ENCODE assay signal across 21 cellular contexts in the genomic region with DNA sequence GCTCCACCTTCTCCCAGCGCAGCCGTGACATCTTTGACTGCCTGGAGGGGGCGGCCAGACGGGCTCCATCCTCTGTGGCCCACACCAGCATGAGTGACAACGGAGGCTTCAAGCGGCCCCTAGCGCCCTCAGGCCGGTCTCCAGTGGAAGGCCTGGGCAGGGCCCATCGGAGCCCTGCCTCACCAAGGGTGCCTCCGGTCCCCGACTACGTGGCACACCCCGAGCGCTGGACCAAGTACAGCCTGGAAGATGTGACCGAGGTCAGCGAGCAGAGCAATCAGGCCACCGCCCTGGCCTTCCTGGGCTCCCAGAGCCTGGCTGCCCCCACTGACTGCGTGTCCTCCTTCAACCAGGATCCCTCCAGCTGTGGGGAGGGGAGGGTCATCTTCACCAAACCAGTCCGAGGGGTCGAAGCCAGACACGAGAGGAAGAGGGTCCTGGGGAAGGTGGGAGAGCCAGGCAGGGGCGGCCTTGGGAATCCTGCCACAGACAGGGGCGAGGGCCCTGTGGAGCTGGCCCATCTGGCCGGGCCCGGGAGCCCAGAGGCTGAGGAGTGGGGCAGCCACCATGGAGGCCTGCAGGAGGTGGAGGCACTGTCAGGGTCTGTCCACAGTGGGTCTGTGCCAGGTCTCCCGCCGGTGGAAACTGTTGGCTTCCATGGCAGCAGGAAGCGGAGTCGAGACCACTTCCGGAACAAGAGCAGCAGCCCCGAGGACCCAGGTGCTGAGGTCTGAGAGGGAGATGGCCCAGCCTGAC. TPM values are rescaled to one million over a fixed set of nuclear protein-coding genes. Genes with fewer than 3 reads are reported as not detected.
A peak's percentile ranks its signal among the peaks of the same experiment; 100 is the strongest.
DNase-seq lines count a peak whose midpoint lies in the region; ATAC-seq, FAIRE-seq and TF ChIP-seq lines count a peak whose summit lies in the region.
"Had no signal": no experiment of that assay in that cellular context is flagged by ENCODE, and none has a peak within 500 bp of the region (broad histone marks: within the 10 kb centered on the region; RNA-seq: fewer than 3 reads in every experiment).

No MANE protein-coding gene starts in this region.

- no peak overlapping the region for H4K5ac ChIP-seq in mesendoderm (ENCODE audit: low read length)

- peaks cover 11% of the 10 kb centered on the region for H3K79me1 ChIP-seq in mesendoderm (ENCODE audit: low read length)

- CTCF ChIA-PET in HepG2 (lab: Yijun Ruan, JAX; ENCODE audit: low intra/inter-chr PET ratio, low total read pairs): no interaction called here
- CTCF ChIA-PET in activated CD4-positive, alpha-beta memory T cell treated with anti-CD3 and anti-CD28 coated beads for 36 hours (lab: Charles Lee): interaction anchor here (1.8 kb wide), 1 partner anchor 98 kb away, joined by 6 read pairs; no protein-coding TSS in a partner anchor

- H2BK120ac ChIP-seq in mesendoderm (ENCODE audit: low read depth, low read length): no peak overlapping the region

- H2BK5ac ChIP-seq in mesendoderm (ENCODE audit: low read length): no peak overlapping the region

- TF ChIP-seq CTCF in HepG2 (CRISPR knock-in tag; IDR thresholded peaks at IDR 0.05) (no peak), right lobe of liver (IDR thresholded peaks at IDR 0.05) (no peak), endothelial cell (IDR thresholded peaks at IDR 0.05; ENCODE audit: unreplicated experiment) (no peak), osteocyte (IDR thresholded peaks at IDR 0.05) (no peak)

- H3K4me2 ChIP-seq in HepG2 (ENCODE audit: low read depth, low read length) (no peak overlapping the region), mesendoderm (ENCODE audit: low read length) (no peak overlapping the region)

- intact Hi-C loops in HepG2 (cut with micrococcal nuclease; ENCODE audit: unreplicated experiment) (loop anchor here (5.0 kb wide), 1 partner anchor 191 kb away; no protein-coding TSS in a partner anchor), right lobe of liver (cut with DNase I) (no loop called here), sciatic nerve (cut with DNase I) (no loop called here)
- intact Hi-C loops in activated CD4-positive, alpha-beta memory T cell treated with anti-CD3 and anti-CD28 coated beads for 36 hours (cut with micrococcal nuclease): no loop called here

- H4K8ac ChIP-seq in mesendoderm (ENCODE audit: low read depth, low read length): no peak overlapping the region

- no TSS peak for BruUV-seq in HepG2 (replicated peaks; lab: Mats Ljungman, UMichigan)

- POLR2A ChIA-PET in HepG2 (lab: Yijun Ruan, JAX): no interaction called here
- POLR2A ChIA-PET in activated CD4-positive, alpha-beta memory T cell treated with anti-CD3 and anti-CD28 coated beads for 36 hours (lab: Charles Lee): no interaction called here

- H3K36me3 ChIP-seq in HepG2 (replicated peaks in 1 of 2; ENCODE audit: control insufficient read depth in 1 of 2, insufficient read depth in 2 of 2, low read length in 2 of 2) (peaks cover 6 to 7% of the 10 kb centered on the region in 2 experiments; a peak in 2 of 5 replicates), right lobe of liver (peaks cover 0 to 14% (median 0%) of the 10 kb centered on the region in 4 donors), mesendoderm (ENCODE audit: control insufficient read depth, insufficient read depth, low read length) (no peaks in the 10 kb centered on the region)
- H3K36me3 ChIP-seq: uterus had no signal

- ATAC-seq in HepG2 (no peak), right lobe of liver (no peak), GM21717 (IDR thresholded peaks at IDR 0.05; ENCODE audit: unreplicated experiment) (no peak), sciatic nerve (no peak)
- ATAC-seq: gastrocnemius medialis, left colon had no signal

- H3K27ac ChIP-seq in HepG2 (ENCODE audit: extremely low read length, insufficient read depth, low read length) (no peak overlapping the region), right lobe of liver (no peak overlapping the region), mesendoderm (ENCODE audit: low read depth, low read length) (no peak overlapping the region)
- H3K27ac ChIP-seq: breast epithelium, gastrocnemius medialis, HL-60, parathyroid adenoma, uterus had no signal

- TF ChIP-seq POLR2A in HepG2 (IDR thresholded peaks at IDR 0.05; ENCODE audit: insufficient read depth in 1 of 2, low read depth in 2 of 2, low read length in 2 of 2) (no peak), right lobe of liver (IDR thresholded peaks at IDR 0.05) (no peak)

- no peak overlapping the region for H3K9ac ChIP-seq in HepG2 (ENCODE audit: insufficient read depth, low read depth, low read length)
- no peak overlapping the region for H3K9ac ChIP-seq in mesendoderm (ENCODE audit: low read length)
- H3K9ac ChIP-seq: parathyroid adenoma had no signal

- FAIRE-seq in HepG2 (lab: Jason Lieb, UNC): no peak

- H3K4me3 ChIP-seq in HepG2 (replicated peaks in 1 of 3; ENCODE audit: insufficient read depth in 1 of 3, low read depth in 2 of 3, low read length in 3 of 3) (no peak overlapping the region), right lobe of liver (no peak overlapping the region), mesendoderm (ENCODE audit: low read length) (no peak overlapping the region)
- H3K4me3 ChIP-seq: breast epithelium, uterus had no signal

- peaks cover 31% of the 10 kb centered on the region for H3K4me1 ChIP-seq in HepG2 (ENCODE audit: insufficient read depth, low read length)
- H3K4me1 ChIP-seq in right lobe of liver: peaks cover 0 to 21% (median 7%) of the 10 kb centered on the region in 4 donors
- H3K4me1 ChIP-seq in mesendoderm (ENCODE audit: control insufficient read depth, low read depth, low read length): peaks cover 5% of the 10 kb centered on the region

- no peak overlapping the region for H2BK15ac ChIP-seq in mesendoderm (replicated peaks; ENCODE audit: low read depth)

- 97% methylated on average over 9 of the region's 31 CpGs for WGBS in HepG2 (ENCODE audit: low lambda C conversion rate)
- 80% methylated on average over 2 of the region's 31 CpGs for WGBS in right lobe of liver (ENCODE audit: insufficient coverage, low coverage, low lambda C conversion rate, missing lambda C conversion rate)
- no CpG with 5 or more reads among the region's 31 CpGs for WGBS in mesendoderm (ENCODE audit: extremely low coverage, insufficient coverage, low lambda C conversion rate)

- H3K9me3 ChIP-seq in HepG2 (ENCODE audit: low read length): no peaks in the 10 kb centered on the region
- H3K9me3 ChIP-seq in right lobe of liver: no peaks in the 10 kb centered on the region
- H3K9me3 ChIP-seq: breast epithelium, gastrocnemius medialis, uterus had no signal

- H3K4ac ChIP-seq in mesendoderm (ENCODE audit: low read depth, low read length): no peak overlapping the region

- no peak overlapping the region for H2AK5ac ChIP-seq in mesendoderm (ENCODE audit: low read length)

- peak overlapping the region; percentile 84 for H3K4me3 Mint-ChIP-seq in activated CD4-positive, alpha-beta memory T cell treated with anti-CD3 and anti-CD28 coated beads for 36 hours
- peak overlapping the region; percentile 73 for H3K4me3 Mint-ChIP-seq in endothelial cell (ENCODE audit: unreplicated experiment)
- no peak overlapping the region for H3K4me3 Mint-ChIP-seq in osteocyte (ENCODE audit: unreplicated experiment)
- H3K4me3 Mint-ChIP-seq: dendritic cell treated with granulocyte-macrophage colony-stimulating factor and Interleukin-4, amounts not matched to agents 40 ng/mL and 50 ng/mL, for 4 days had no signal

- no peak overlapping the region for H3K18ac ChIP-seq in mesendoderm (ENCODE audit: low read length)

- H3K9me3 Mint-ChIP-seq in activated CD4-positive, alpha-beta memory T cell treated with anti-CD3 and anti-CD28 coated beads for 36 hours: no peaks in the 10 kb centered on the region
- no peaks in the 10 kb centered on the region for H3K9me3 Mint-ChIP-seq in endothelial cell (ENCODE audit: unreplicated experiment)
- no peaks in the 10 kb centered on the region for H3K9me3 Mint-ChIP-seq in osteocyte (ENCODE audit: unreplicated experiment)
- H3K9me3 Mint-ChIP-seq: activated naive CD8-positive, alpha-beta T cell treated with anti-CD3 and anti-CD28 coated beads, Interleukin-2, amount 10 ng/mL, durations not matched to agents 7 days and 5 days; dendritic cell treated with granulocyte-macrophage colony-stimulating factor and Interleukin-4, amounts not matched to agents 40 ng/mL and 50 ng/mL, for 4 days had no signal

- H3K27me3 Mint-ChIP-seq in activated CD4-positive, alpha-beta memory T cell treated with anti-CD3 and anti-CD28 coated beads for 36 hours: no peaks in the 10 kb centered on the region
- H3K27me3 Mint-ChIP-seq in endothelial cell (ENCODE audit: unreplicated experiment): peaks cover 4% of the 10 kb centered on the region
- H3K27me3 Mint-ChIP-seq in osteocyte (ENCODE audit: unreplicated experiment): no peaks in the 10 kb centered on the region
- H3K27me3 Mint-ChIP-seq: activated naive CD8-positive, alpha-beta T cell treated with anti-CD3 and anti-CD28 coated beads, Interleukin-2, amount 10 ng/mL, durations not matched to agents 7 days and 5 days had no signal

- no peak overlapping the region for H3K56ac ChIP-seq in mesendoderm (ENCODE audit: low read length)

- no peaks in the 10 kb centered on the region for H3K36me3 Mint-ChIP-seq in activated CD4-positive, alpha-beta memory T cell treated with anti-CD3 and anti-CD28 coated beads for 36 hours
- no peaks in the 10 kb centered on the region for H3K36me3 Mint-ChIP-seq in endothelial cell (ENCODE audit: low read depth, unreplicated experiment)
- no peaks in the 10 kb centered on the region for H3K36me3 Mint-ChIP-seq in osteocyte (ENCODE audit: unreplicated experiment)

- H3K27me3 ChIP-seq in HepG2 (ENCODE audit: control insufficient read depth in 1 of 2, insufficient read depth in 2 of 2, low read length in 2 of 2): no peaks in the 10 kb centered on the region; a peak in 1 of 5 replicates
- H3K27me3 ChIP-seq in right lobe of liver: no peaks in the 10 kb centered on the region
- no peaks in the 10 kb centered on the region for H3K27me3 ChIP-seq in mesendoderm (ENCODE audit: insufficient read depth, low read length, poor library complexity)
- H3K27me3 ChIP-seq: breast epithelium, gastrocnemius medialis, uterus had no signal

- no peak overlapping the region for H3K23ac ChIP-seq in mesendoderm (ENCODE audit: low read length)

- in situ Hi-C loops in HepG2 (cut with HindIII; ENCODE audit: extremely low pct_ligation_motif_present, low pct_unique_long_range_greater_than_20kb): no loop called here

- H4K20me1 ChIP-seq in HepG2 (ENCODE audit: insufficient read depth, low read length): no peaks in the 10 kb centered on the region

- no peak for TF ChIP-seq EP300 in HepG2 (IDR thresholded peaks at IDR 0.05; ENCODE audit: low read depth in 2 of 2, low read length in 2 of 2)
- TF ChIP-seq EP300 in HepG2 (CRISPR knock-in tag; IDR thresholded peaks at IDR 0.05; ENCODE audit: borderline replicate concordance): no peak

- peaks cover 15% of the 10 kb centered on the region for H3K4me1 Mint-ChIP-seq in activated CD4-positive, alpha-beta memory T cell treated with anti-CD3 and anti-CD28 coated beads for 36 hours (ENCODE audit: low read depth)
- peaks cover 4% of the 10 kb centered on the region for H3K4me1 Mint-ChIP-seq in endothelial cell (ENCODE audit: unreplicated experiment)
- H3K4me1 Mint-ChIP-seq in osteocyte (ENCODE audit: unreplicated experiment): peaks cover 21% of the 10 kb centered on the region

- TF ChIP-seq RAD21 in HepG2 (CRISPR knock-in tag; IDR thresholded peaks at IDR 0.05): no peak

- H2AFZ ChIP-seq in HepG2 (ENCODE audit: low read length): no peak overlapping the region
- H2AFZ ChIP-seq: parathyroid adenoma had no signal

- no peak overlapping the region for H3K27ac Mint-ChIP-seq in activated CD4-positive, alpha-beta memory T cell treated with anti-CD3 and anti-CD28 coated beads for 36 hours
- no peak overlapping the region for H3K27ac Mint-ChIP-seq in endothelial cell (ENCODE audit: unreplicated experiment)
- H3K27ac Mint-ChIP-seq in osteocyte (ENCODE audit: unreplicated experiment): no peak overlapping the region
- H3K27ac Mint-ChIP-seq: activated naive CD8-positive, alpha-beta T cell treated with anti-CD3 and anti-CD28 coated beads, Interleukin-2, amount 10 ng/mL, durations not matched to agents 7 days and 5 days; dendritic cell treated with granulocyte-macrophage colony-stimulating factor and Interleukin-4, amounts not matched to agents 40 ng/mL and 50 ng/mL, for 4 days had no signal

- H3K79me2 ChIP-seq in HepG2 (ENCODE audit: insufficient read depth, low read length) (peaks cover 14% of the 10 kb centered on the region), mesendoderm (ENCODE audit: control insufficient read depth, insufficient read depth, low read length) (peaks cover 11% of the 10 kb centered on the region)

- DNase-seq in HepG2 (ENCODE audit: low spot score) (no peak), right lobe of liver (no peak), endothelial cell (ENCODE audit: low spot score) (no peak), osteocyte (ENCODE audit: extremely low spot score, unreplicated experiment) (no peak), sciatic nerve (ENCODE audit: low spot score) (no peak), mesendoderm (no peak)
- DNase-seq in activated CD4-positive, alpha-beta memory T cell treated with anti-CD3 and anti-CD28 coated beads for 36 hours: no peak
- DNase-seq: activated naive CD8-positive, alpha-beta T cell treated with anti-CD3 and anti-CD28 coated beads, Interleukin-2, amount 10 ng/mL, durations not matched to agents 7 days and 5 days; erythroblast; gastrocnemius medialis; H7; left colon; NCI-H2029; NCI-H510A treated with DMSO at 0.1 percent for 48 hours; stimulated activated CD4-positive, alpha-beta T cell treated with anti-CD3 and anti-CD28 coated beads, Interleukin-2, amount 100 ng/mL, for 48 hours; uterus had no signal

RNA-seq across cellular contexts. Expression of gene TSSC4, which starts 2.5 kb away (rescaled TPM):
- total RNA-seq in HepG2 (2016; rRNA removed; fragmentation: Illumina TruSeq; extraction: Trizol): 51.5 and 58.6 TPM in 2 replicates
- 48.9 and 55.7 TPM in 2 replicates for total RNA-seq in HepG2 (2016; cell fraction: cytosol; rRNA removed; fragmentation: Illumina TruSeq; extraction: Trizol; ENCODE audit: low read depth)
- 51.6 and 61.0 TPM in 2 replicates for total RNA-seq in HepG2 (2016; cell fraction: insoluble cytoplasmic fraction; rRNA removed; fragmentation: Illumina TruSeq; extraction: Trizol)
- total RNA-seq in HepG2 (2016; cell fraction: membrane; rRNA removed; fragmentation: Illumina TruSeq; extraction: Trizol): 52.4 and 71.0 TPM in 2 replicates
- total RNA-seq in HepG2 (2016; cell fraction: nucleus; rRNA removed; fragmentation: Illumina TruSeq; extraction: Trizol): 29.5 and 34.5 TPM in 2 replicates
- polyA plus RNA-seq in HepG2 (2011; rRNA removed): 16.2 and 20.5 TPM in 2 replicates
- 13.8 and 24.4 TPM in 2 replicates for polyA plus RNA-seq in HepG2 (2011; cell fraction: cytosol; rRNA removed)
- 33.5 and 35.1 TPM in 2 replicates for polyA plus RNA-seq in HepG2 (2011; cell fraction: nucleus; rRNA removed)
- polyA plus RNA-seq in HepG2 (2012): 17.3 and 21.8 TPM in 2 replicates
- polyA plus RNA-seq in HepG2 (2016; cell fraction: cytosol; fragmentation: Illumina TruSeq; extraction: Trizol; ENCODE audit: low read depth): 29.9 and 32.8 TPM in 2 replicates
- 34.6 and 35.0 TPM in 2 replicates for polyA plus RNA-seq in HepG2 (2016; cell fraction: insoluble cytoplasmic fraction; fragmentation: Illumina TruSeq; extraction: Trizol; ENCODE audit: low read depth)
- 34.0 and 36.0 TPM in 2 replicates for polyA plus RNA-seq in HepG2 (2016; cell fraction: membrane; fragmentation: Illumina TruSeq; extraction: Trizol; ENCODE audit: low read depth)
- 42.1 and 44.0 TPM in 2 replicates for polyA plus RNA-seq in HepG2 (2016; cell fraction: nucleus; fragmentation: Illumina TruSeq; extraction: Trizol; ENCODE audit: insufficient read depth, low read depth)
- polyA minus RNA-seq in HepG2 (2011; rRNA and poly(A)+ RNA removed; ENCODE audit: low replicate concordance): 19.1 and 32.1 TPM in 2 replicates
- 12.8 and 15.7 TPM in 2 replicates for polyA minus RNA-seq in HepG2 (2011; cell fraction: cytosol; rRNA and poly(A)+ RNA removed)
- 26.6 and 27.8 TPM in 2 replicates for polyA minus RNA-seq in HepG2 (2011; cell fraction: nucleus; rRNA and poly(A)+ RNA removed)
- total RNA-seq in right lobe of liver: 10 to 100 TPM; 17.6 to 27.0 (median 19.5) TPM
- total RNA-seq in activated CD4-positive, alpha-beta memory T cell treated with anti-CD3 and anti-CD28 coated beads for 36 hours: 10 to 100 TPM; 33.8 to 40.2 TPM
- 48.4 TPM for total RNA-seq in endothelial cell (ENCODE audit: unreplicated experiment)
- 50.6 and 54.5 TPM in 2 replicates for total RNA-seq in osteocyte
- total RNA-seq in sciatic nerve: 41.0 TPM
- 66.6 TPM for polyA plus RNA-seq in mesendoderm (2013, experiment 1 of 2)
- polyA plus RNA-seq in mesendoderm (2013, experiment 2 of 2): 66.0 TPM

RNA-seq across cellular contexts. Expression of gene CD81, which starts 26.0 kb away (rescaled TPM):
- not detected in 2 replicates for total RNA-seq in HepG2 (2016; rRNA removed; fragmentation: Illumina TruSeq; extraction: Trizol)
- total RNA-seq in HepG2 (2016; cell fraction: cytosol; rRNA removed; fragmentation: Illumina TruSeq; extraction: Trizol; ENCODE audit: low read depth): not detected in 2 replicates
- total RNA-seq in HepG2 (2016; cell fraction: insoluble cytoplasmic fraction; rRNA removed; fragmentation: Illumina TruSeq; extraction: Trizol): not detected in 2 replicates
- not detected in 2 replicates for total RNA-seq in HepG2 (2016; cell fraction: membrane; rRNA removed; fragmentation: Illumina TruSeq; extraction: Trizol)
- not detected in 2 replicates for total RNA-seq in HepG2 (2016; cell fraction: nucleus; rRNA removed; fragmentation: Illumina TruSeq; extraction: Trizol)
- polyA plus RNA-seq in HepG2 (2011; rRNA removed): not detected in 2 replicates
- 0.05 TPM in 2 replicates for polyA plus RNA-seq in HepG2 (2011; cell fraction: cytosol; rRNA removed)
- polyA plus RNA-seq in HepG2 (2011; cell fraction: nucleus; rRNA removed): 0.26 TPM in 1 of 2 replicates, not detected in the other
- not detected in 2 replicates for polyA plus RNA-seq in HepG2 (2012)
- polyA plus RNA-seq in HepG2 (2016; cell fraction: cytosol; fragmentation: Illumina TruSeq; extraction: Trizol; ENCODE audit: low read depth): not detected in 2 replicates
- polyA plus RNA-seq in HepG2 (2016; cell fraction: insoluble cytoplasmic fraction; fragmentation: Illumina TruSeq; extraction: Trizol; ENCODE audit: low read depth): not detected in 2 replicates
- not detected in 2 replicates for polyA plus RNA-seq in HepG2 (2016; cell fraction: membrane; fragmentation: Illumina TruSeq; extraction: Trizol; ENCODE audit: low read depth)
- polyA plus RNA-seq in HepG2 (2016; cell fraction: nucleus; fragmentation: Illumina TruSeq; extraction: Trizol; ENCODE audit: insufficient read depth, low read depth): not detected in 2 replicates
- 0.72 and 103 TPM in 2 replicates for polyA minus RNA-seq in HepG2 (2011; rRNA and poly(A)+ RNA removed; ENCODE audit: low replicate concordance)
- polyA minus RNA-seq in HepG2 (2011; cell fraction: cytosol; rRNA and poly(A)+ RNA removed): 0.70 TPM in 1 of 2 replicates, not detected in the other
- polyA minus RNA-seq in HepG2 (2011; cell fraction: nucleus; rRNA and poly(A)+ RNA removed): 0.52 TPM in 1 of 2 replicates, not detected in the other
- 100 to 1,000 TPM; 433 to 721 (median 528) TPM for total RNA-seq in right lobe of liver
- 100 to 1,000 TPM; 177 to 178 TPM for total RNA-seq in activated CD4-positive, alpha-beta memory T cell treated with anti-CD3 and anti-CD28 coated beads for 36 hours
- total RNA-seq in endothelial cell (ENCODE audit: unreplicated experiment): 424 TPM
- 652 and 682 TPM in 2 replicates for total RNA-seq in osteocyte
- total RNA-seq in sciatic nerve: 618 TPM
- polyA plus RNA-seq in mesendoderm (2013, experiment 1 of 2): 187 TPM
- 191 TPM for polyA plus RNA-seq in mesendoderm (2013, experiment 2 of 2)

RNA-seq across cellular contexts. Expression of gene TRPM5, which starts 41.2 kb away (rescaled TPM):
- total RNA-seq in HepG2 (2016; rRNA removed; fragmentation: Illumina TruSeq; extraction: Trizol): not detected in 2 replicates
- not detected in 2 replicates for total RNA-seq in HepG2 (2016; cell fraction: cytosol; rRNA removed; fragmentation: Illumina TruSeq; extraction: Trizol; ENCODE audit: low read depth)
- total RNA-seq in HepG2 (2016; cell fraction: insoluble cytoplasmic fraction; rRNA removed; fragmentation: Illumina TruSeq; extraction: Trizol): not detected in 2 replicates
- not detected in 2 replicates for total RNA-seq in HepG2 (2016; cell fraction: membrane; rRNA removed; fragmentation: Illumina TruSeq; extraction: Trizol)
- not detected in 2 replicates for total RNA-seq in HepG2 (2016; cell fraction: nucleus; rRNA removed; fragmentation: Illumina TruSeq; extraction: Trizol)
- 0.05 and 0.12 TPM in 2 replicates for polyA plus RNA-seq in HepG2 (2011; rRNA removed)
- 0.01 and 0.05 TPM in 2 replicates for polyA plus RNA-seq in HepG2 (2011; cell fraction: cytosol; rRNA removed)
- polyA plus RNA-seq in HepG2 (2011; cell fraction: nucleus; rRNA removed): 0.69 and 1.1 TPM in 2 replicates
- 0.08 and 0.16 TPM in 2 replicates for polyA plus RNA-seq in HepG2 (2012)
- polyA plus RNA-seq in HepG2 (2016; cell fraction: cytosol; fragmentation: Illumina TruSeq; extraction: Trizol; ENCODE audit: low read depth): not detected in 2 replicates
- not detected in 2 replicates for polyA plus RNA-seq in HepG2 (2016; cell fraction: insoluble cytoplasmic fraction; fragmentation: Illumina TruSeq; extraction: Trizol; ENCODE audit: low read depth)
- not detected in 2 replicates for polyA plus RNA-seq in HepG2 (2016; cell fraction: membrane; fragmentation: Illumina TruSeq; extraction: Trizol; ENCODE audit: low read depth)
- polyA plus RNA-seq in HepG2 (2016; cell fraction: nucleus; fragmentation: Illumina TruSeq; extraction: Trizol; ENCODE audit: insufficient read depth, low read depth): not detected in 2 replicates
- polyA minus RNA-seq in HepG2 (2011; rRNA and poly(A)+ RNA removed; ENCODE audit: low replicate concordance): 0.05 and 0.06 TPM in 2 replicates
- polyA minus RNA-seq in HepG2 (2011; cell fraction: cytosol; rRNA and poly(A)+ RNA removed): not detected in 2 replicates
- polyA minus RNA-seq in HepG2 (2011; cell fraction: nucleus; rRNA and poly(A)+ RNA removed): 0.13 and 0.25 TPM in 2 replicates
- not detected for total RNA-seq in right lobe of liver
- total RNA-seq in activated CD4-positive, alpha-beta memory T cell treated with anti-CD3 and anti-CD28 coated beads for 36 hours: not detected
- total RNA-seq in endothelial cell (ENCODE audit: unreplicated experiment): 0.38 TPM
- not detected in 2 replicates for total RNA-seq in osteocyte
- not detected for total RNA-seq in sciatic nerve
- polyA plus RNA-seq in mesendoderm (2013, experiment 1 of 2): 0.01 TPM
- not detected for polyA plus RNA-seq in mesendoderm (2013, experiment 2 of 2)
- total RNA-seq: activated naive CD8-positive, alpha-beta T cell treated with anti-CD3 and anti-CD28 coated beads, Interleukin-2, amount 10 ng/mL, durations not matched to agents 7 days and 5 days; breast epithelium; gastrocnemius medialis; H7 had no signal

RNA-seq across cellular contexts. Expression of gene KCNQ1, which starts 41.7 kb away (rescaled TPM):
- 0.02 TPM in 1 of 2 replicates, not detected in the other for total RNA-seq in HepG2 (2016; rRNA removed; fragmentation: Illumina TruSeq; extraction: Trizol)
- total RNA-seq in HepG2 (2016; cell fraction: cytosol; rRNA removed; fragmentation: Illumina TruSeq; extraction: Trizol; ENCODE audit: low read depth): not detected in 2 replicates
- not detected in 2 replicates for total RNA-seq in HepG2 (2016; cell fraction: insoluble cytoplasmic fraction; rRNA removed; fragmentation: Illumina TruSeq; extraction: Trizol)
- total RNA-seq in HepG2 (2016; cell fraction: membrane; rRNA removed; fragmentation: Illumina TruSeq; extraction: Trizol): not detected in 2 replicates
- total RNA-seq in HepG2 (2016; cell fraction: nucleus; rRNA removed; fragmentation: Illumina TruSeq; extraction: Trizol): not detected in 2 replicates
- polyA plus RNA-seq in HepG2 (2011; rRNA removed): 0.08 and 0.13 TPM in 2 replicates
- polyA plus RNA-seq in HepG2 (2011; cell fraction: cytosol; rRNA removed): 0.01 TPM in 1 of 2 replicates, not detected in the other
- polyA plus RNA-seq in HepG2 (2011; cell fraction: nucleus; rRNA removed): 0.09 TPM in 1 of 2 replicates, not detected in the other
- not detected in 2 replicates for polyA plus RNA-seq in HepG2 (2012)
- not detected in 2 replicates for polyA plus RNA-seq in HepG2 (2016; cell fraction: cytosol; fragmentation: Illumina TruSeq; extraction: Trizol; ENCODE audit: low read depth)
- not detected in 2 replicates for polyA plus RNA-seq in HepG2 (2016; cell fraction: insoluble cytoplasmic fraction; fragmentation: Illumina TruSeq; extraction: Trizol; ENCODE audit: low read depth)
- not detected in 2 replicates for polyA plus RNA-seq in HepG2 (2016; cell fraction: membrane; fragmentation: Illumina TruSeq; extraction: Trizol; ENCODE audit: low read depth)
- not detected in 2 replicates for polyA plus RNA-seq in HepG2 (2016; cell fraction: nucleus; fragmentation: Illumina TruSeq; extraction: Trizol; ENCODE audit: insufficient read depth, low read depth)
- polyA minus RNA-seq in HepG2 (2011; rRNA and poly(A)+ RNA removed; ENCODE audit: low replicate concordance): 0.06 and 1.8 TPM in 2 replicates
- polyA minus RNA-seq in HepG2 (2011; cell fraction: cytosol; rRNA and poly(A)+ RNA removed): not detected in 2 replicates
- 0.26 TPM in 1 of 2 replicates, not detected in the other for polyA minus RNA-seq in HepG2 (2011; cell fraction: nucleus; rRNA and poly(A)+ RNA removed)
- total RNA-seq in right lobe of liver: 1 to 10 TPM in 4 of 6 experiments, under 1 TPM in 2; 0.61 to 2.4 (median 1.8) TPM
- total RNA-seq in activated CD4-positive, alpha-beta memory T cell treated with anti-CD3 and anti-CD28 coated beads for 36 hours: 10 to 100 TPM; 10.7 to 10.8 TPM
- 35.3 TPM for total RNA-seq in endothelial cell (ENCODE audit: unreplicated experiment)
- 0.16 TPM in 1 of 2 replicates, not detected in the other for total RNA-seq in osteocyte
- 6.2 TPM for total RNA-seq in sciatic nerve
- 0.28 TPM for polyA plus RNA-seq in mesendoderm (2013, experiment 1 of 2)
- polyA plus RNA-seq in mesendoderm (2013, experiment 2 of 2): 0.46 TPM

Comparison
In these comparisons a context has a peak if more than half of its experiments do, and no peak if none do; other contexts are left out.
1. RNA of gene CD81, which starts 26.0 kb away (total RNA-seq): 652 to 682 TPM in osteocyte, 618 TPM in sciatic nerve (single experiment), 433 to 721 TPM in right lobe of liver, 424 TPM in endothelial cell (single experiment) and 177 to 178 TPM in activated CD4-positive, alpha-beta memory T cell treated with anti-CD3 and anti-CD28 coated beads for 36 hours; not detected in HepG2; every median in the first group is over 100 times any median in the second.